In genomic region chr3:1421577-1421976, GRCh38 we compare ENCODE assay signal across 19 cellular contexts.
"Had no signal": no experiment of that assay in that cellular context is flagged by ENCODE, and none has a peak within 500 bp of the region (broad histone marks: within the 10 kb centered on the region; RNA-seq: fewer than 3 reads in every experiment).

No MANE protein-coding gene starts in this region.

- H3K27ac Mint-ChIP-seq: activated CD4-positive, alpha-beta T cell treated with anti-CD3 and anti-CD28 coated beads, Interleukin-2, amount 10 ng/mL, durations not matched to agents 7 days and 5 days; activated naive CD8-positive, alpha-beta T cell treated with anti-CD3 and anti-CD28 coated beads for 36 hours; naive thymus-derived CD4-positive, alpha-beta T cell; stimulated activated naive CD8-positive, alpha-beta T cell treated with anti-CD3 and anti-CD28 coated beads, Interleukin-15, amount 100 ng/mL, for 72 hours; type B pancreatic cell had no signal

- H3K4me3 Mint-ChIP-seq: activated CD4-positive, alpha-beta T cell treated with anti-CD3 and anti-CD28 coated beads, Interleukin-2, amount 10 ng/mL, durations not matched to agents 7 days and 5 days; activated naive CD8-positive, alpha-beta T cell treated with anti-CD3 and anti-CD28 coated beads for 36 hours; naive thymus-derived CD4-positive, alpha-beta T cell; stimulated activated naive CD8-positive, alpha-beta T cell treated with anti-CD3 and anti-CD28 coated beads, Interleukin-15, amount 100 ng/mL, for 72 hours; type B pancreatic cell had no signal

- H3K27me3 ChIP-seq: body of pancreas, colonic mucosa, esophagus muscularis mucosa, sigmoid colon, spleen had no signal

- H3K9me3 Mint-ChIP-seq: type B pancreatic cell had no signal

- H3K4me1 ChIP-seq: body of pancreas, colonic mucosa, esophagus muscularis mucosa, parathyroid adenoma, sigmoid colon, spleen had no signal

- H3K4me3 ChIP-seq: body of pancreas, colonic mucosa, esophagus muscularis mucosa, mucosa of descending colon, sigmoid colon, spleen had no signal

- H3K4me1 Mint-ChIP-seq: activated CD4-positive, alpha-beta T cell treated with anti-CD3 and anti-CD28 coated beads, Interleukin-2, amount 10 ng/mL, durations not matched to agents 7 days and 5 days; activated naive CD8-positive, alpha-beta T cell treated with anti-CD3 and anti-CD28 coated beads for 36 hours; naive thymus-derived CD4-positive, alpha-beta T cell; stimulated activated naive CD8-positive, alpha-beta T cell treated with anti-CD3 and anti-CD28 coated beads, Interleukin-15, amount 100 ng/mL, for 72 hours had no signal

- DNase-seq: activated CD4-positive, alpha-beta T cell treated with anti-CD3 and anti-CD28 coated beads, Interleukin-2, amount 10 ng/mL, durations not matched to agents 7 days and 5 days; activated CD4-positive, CD25-positive, alpha-beta regulatory T cell; activated CD8-positive, alpha-beta memory T cell treated with anti-CD3 and anti-CD28 coated beads, Interleukin-2, amount 50 U/mL, for 48 hours; activated naive CD8-positive, alpha-beta T cell treated with anti-CD3 and anti-CD28 coated beads for 36 hours; amygdala; body of pancreas; central memory CD4-positive, alpha-beta T cell; colonic mucosa; hippocampal formation; mammary epithelial cell; mucosa of descending colon; naive thymus-derived CD4-positive, alpha-beta T cell; sigmoid colon; spleen; stimulated activated naive CD8-positive, alpha-beta T cell treated with anti-CD3 and anti-CD28 coated beads, Interleukin-15, amount 100 ng/mL, for 72 hours had no signal

- H3K27ac ChIP-seq: body of pancreas, colonic mucosa, esophagus muscularis mucosa, parathyroid adenoma, sigmoid colon, spleen had no signal

- H3K27me3 Mint-ChIP-seq: activated CD4-positive, alpha-beta T cell treated with anti-CD3 and anti-CD28 coated beads, Interleukin-2, amount 10 ng/mL, durations not matched to agents 7 days and 5 days; activated naive CD8-positive, alpha-beta T cell treated with anti-CD3 and anti-CD28 coated beads for 36 hours; naive thymus-derived CD4-positive, alpha-beta T cell; stimulated activated naive CD8-positive, alpha-beta T cell treated with anti-CD3 and anti-CD28 coated beads, Interleukin-15, amount 100 ng/mL, for 72 hours; type B pancreatic cell had no signal

- H3K36me3 ChIP-seq: colonic mucosa, esophagus muscularis mucosa, sigmoid colon, spleen had no signal

- H3K9me3 ChIP-seq: body of pancreas, colonic mucosa, esophagus muscularis mucosa, mucosa of descending colon, sigmoid colon had no signal

- ATAC-seq: body of pancreas; left lobe of liver; mucosa of descending colon; naive thymus-derived CD4-positive, alpha-beta T cell; stimulated activated naive CD8-positive, alpha-beta T cell treated with anti-CD3 and anti-CD28 coated beads, Interleukin-15, amount 100 ng/mL, for 72 hours had no signal

- H3K36me3 Mint-ChIP-seq: activated naive CD8-positive, alpha-beta T cell treated with anti-CD3 and anti-CD28 coated beads for 36 hours; naive thymus-derived CD4-positive, alpha-beta T cell; type B pancreatic cell had no signal
